ENCODE assay signal across 24 cellular contexts in the genomic region with DNA sequence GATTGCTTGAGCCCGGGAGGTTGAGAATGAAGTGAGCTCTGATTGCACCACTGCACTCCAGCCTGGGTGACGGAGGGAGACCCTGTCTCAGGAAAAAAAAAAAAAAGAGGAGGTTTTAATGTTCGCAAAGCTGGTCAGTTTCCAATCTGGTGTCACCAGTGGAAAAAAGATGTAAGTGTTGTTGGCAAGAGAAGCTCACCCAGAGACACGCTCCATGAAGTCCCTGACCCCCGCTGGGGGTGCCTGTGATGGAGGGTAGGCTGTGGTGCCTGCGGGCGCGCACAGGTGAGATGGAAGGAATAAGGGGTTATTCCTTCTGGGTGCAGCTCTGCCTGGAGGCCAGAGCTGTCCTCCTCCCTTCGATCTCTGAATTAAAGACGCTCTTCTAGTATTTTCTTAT.
DNase-seq lines count a peak whose midpoint lies in the region; TF ChIP-seq lines count a peak whose summit lies in the region.
"Had no signal": no experiment of that assay in that cellular context is flagged by ENCODE, and none has a peak within 500 bp of the region (broad histone marks: within the 10 kb centered on the region; RNA-seq: fewer than 3 reads in every experiment).

No MANE protein-coding gene starts in this region.

- H3K9me3 ChIP-seq in BLaER1 (peaks cover 12% of the 10 kb centered on the region; the same call in 1 of the 2 replicates), colonic mucosa (no peaks in the 10 kb centered on the region), stomach (no peaks in the 10 kb centered on the region)
- H3K9me3 ChIP-seq: Caco-2, psoas muscle had no signal

- H4K20me1 ChIP-seq in BLaER1 (peaks cover 36% of the 10 kb centered on the region), KMS-11 (ENCODE audit: insufficient read depth) (peaks cover 4% of the 10 kb centered on the region; the same call in 1 of the 2 replicates)

- peaks cover 29% of the 10 kb centered on the region for H3K36me3 ChIP-seq in BLaER1
- no peaks in the 10 kb centered on the region for H3K36me3 ChIP-seq in KMS-11 (ENCODE audit: insufficient read depth)
- no peaks in the 10 kb centered on the region for H3K36me3 ChIP-seq in colonic mucosa
- no peaks in the 10 kb centered on the region for H3K36me3 ChIP-seq in stomach

- TF ChIP-seq CTCF in KMS-11 (conservative IDR thresholded peaks at IDR 0.05; ENCODE audit: low read depth, low read length) (no peak), colonic mucosa (IDR thresholded peaks at IDR 0.05) (no peak), stomach (IDR thresholded peaks at IDR 0.05) (no peak), CD14-positive monocyte (IDR thresholded peaks at IDR 0.05) (no peak)

- no peak for TF ChIP-seq POLR2A in stomach (IDR thresholded peaks at IDR 0.05)

- 87 to 95% (median 93%) methylated on average over 10 of the region's 10 CpGs for WGBS in stomach, 5 donors

- H3K27ac ChIP-seq in BLaER1 (peak overlapping the region; percentile 61), KMS-11 (no peak overlapping the region), colonic mucosa (peak overlapping the region; percentile 79), stomach (peak overlapping the region in 3 of 5 donors; percentile 77 to 88 (median 86))
- H3K27ac ChIP-seq: SK-N-MC had no signal

- H3K27me3 ChIP-seq in BLaER1 (no peaks in the 10 kb centered on the region), KMS-11 (ENCODE audit: insufficient read depth, low read depth) (no peaks in the 10 kb centered on the region), colonic mucosa (no peaks in the 10 kb centered on the region), stomach (no peaks in the 10 kb centered on the region)

- peak overlapping the region; percentile 34 for H3K9ac ChIP-seq in BLaER1
- no peak overlapping the region for H3K9ac ChIP-seq in KMS-11
- H3K9ac ChIP-seq in colonic mucosa (ENCODE audit: low read depth in 2 of 2, low read length in 2 of 2), result no peak overlapping the region

- DNase-seq in colonic mucosa (no peak), stomach (no peak), DMS 273 treated with DMSO at 0.1 percent for 48 hours (lab: John Stamatoyannopoulos, UW) (no peak), CD14-positive monocyte (ENCODE audit: low spot score) (no peak)
- DNase-seq in activated CD4-positive, CD25-positive, alpha-beta regulatory T cell (lab: John Stamatoyannopoulos, UW), result no peak
- DNase-seq: activated CD4-positive, alpha-beta memory T cell treated with anti-CD3 and anti-CD28 coated beads for 36 hours; activated CD4-positive, alpha-beta T cell treated with anti-CD3 and anti-CD28 coated beads for 1 hour; activated naive CD4-positive, alpha-beta T cell; activated T-cell treated with anti-CD3 and anti-CD28 coated beads, Interleukin-2, amount 50 U/mL, for 72 hours; Caco-2; dermis blood vessel endothelial cell; foreskin fibroblast; kidney glomerular epithelial cell; naive thymus-derived CD8-positive, alpha-beta T cell; NCI-H226; nucleus accumbens; psoas muscle had no signal

- H3K79me2 ChIP-seq in KMS-11 (ENCODE audit: insufficient read depth, low read depth), result peaks cover 6% of the 10 kb centered on the region; the same call in 1 of the 2 replicates

- peaks cover 23 to 37% of the 10 kb centered on the region in 2 donors for H3K36me3 Mint-ChIP-seq in CD14-positive monocyte
- H3K36me3 Mint-ChIP-seq: activated CD4-positive, alpha-beta memory T cell treated with anti-CD3 and anti-CD28 coated beads for 36 hours; naive thymus-derived CD8-positive, alpha-beta T cell had no signal

- intact Hi-C loops in colonic mucosa (cut with DNase I) (no loop called here), stomach (cut with DNase I; ENCODE audit: low total_unique reads) (no loop called here), CD14-positive monocyte (cut with micrococcal nuclease) (no loop called here)

- H3K27ac Mint-ChIP-seq in CD14-positive monocyte, result peak overlapping the region in 1 of 7 donors; percentile 40
- H3K27ac Mint-ChIP-seq: activated CD4-positive, alpha-beta memory T cell treated with anti-CD3 and anti-CD28 coated beads for 36 hours; activated T-cell treated with anti-CD3 and anti-CD28 coated beads, Interleukin-2, amount 50 U/mL, for 72 hours; naive thymus-derived CD8-positive, alpha-beta T cell; stimulated activated memory B cell treated with anti-CD40 and anti-IgM and Interleukin-4, amounts not matched to agents 10 μg/mL and 1 μg/mL and 100 μg/mL, for 72 hours; T-helper 1 cell treated with Interleukin-12 subunit alpha and Interleukin-12 subunit beta and Interleukin-4 antibody, amounts not matched to agents 30 μg/mL and 1 μg/mL, for 36 hours had no signal

- peaks cover 9% of the 10 kb centered on the region for H3K4me1 Mint-ChIP-seq in CD14-positive monocyte

- H3K4me2 ChIP-seq in BLaER1, result peak overlapping the region; percentile 79
- peak overlapping the region; percentile 81; the same call in 1 of the 2 replicates for H3K4me2 ChIP-seq in KMS-11

- no peak overlapping the region for H3K4me3 Mint-ChIP-seq in CD14-positive monocyte
- H3K4me3 Mint-ChIP-seq: activated CD4-positive, alpha-beta memory T cell treated with anti-CD3 and anti-CD28 coated beads for 36 hours; activated T-cell treated with anti-CD3 and anti-CD28 coated beads, Interleukin-2, amount 50 U/mL, for 72 hours; endodermal cell; naive thymus-derived CD8-positive, alpha-beta T cell; stimulated activated memory B cell treated with anti-CD40 and anti-IgM and Interleukin-4, amounts not matched to agents 10 μg/mL and 1 μg/mL and 100 μg/mL, for 72 hours; T-helper 1 cell treated with Interleukin-12 subunit alpha and Interleukin-12 subunit beta and Interleukin-4 antibody, amounts not matched to agents 30 μg/mL and 1 μg/mL, for 36 hours had no signal

- H2AFZ ChIP-seq in KMS-11 (ENCODE audit: low read depth), result no peak overlapping the region

- H3K4me3 ChIP-seq in BLaER1 (no peak overlapping the region), KMS-11 (IDR thresholded peaks at IDR 0.05; ENCODE audit: insufficient read depth, low read depth, low read length) (no peak overlapping the region), colonic mucosa (no peak overlapping the region), stomach (no peak overlapping the region)
- H3K4me3 ChIP-seq: lung, psoas muscle, SK-N-MC had no signal

- H3K4me1 ChIP-seq in BLaER1, result peaks cover 95% of the 10 kb centered on the region
- H3K4me1 ChIP-seq in KMS-11 (ENCODE audit: low read depth, poor library complexity, severe bottlenecking), result peaks cover 48% of the 10 kb centered on the region
- peaks cover 18% of the 10 kb centered on the region for H3K4me1 ChIP-seq in colonic mucosa
- H3K4me1 ChIP-seq in stomach, result peaks cover 49 to 82% (median 63%) of the 10 kb centered on the region in 4 donors

- no peak for TF ChIP-seq EP300 in stomach (IDR thresholded peaks at IDR 0.05)

- no peaks in the 10 kb centered on the region for H3K9me3 Mint-ChIP-seq in CD14-positive monocyte
- H3K9me3 Mint-ChIP-seq: activated CD4-positive, alpha-beta memory T cell treated with anti-CD3 and anti-CD28 coated beads for 36 hours; activated T-cell treated with anti-CD3 and anti-CD28 coated beads, Interleukin-2, amount 50 U/mL, for 72 hours; naive thymus-derived CD8-positive, alpha-beta T cell; T-helper 1 cell treated with Interleukin-12 subunit alpha and Interleukin-12 subunit beta and Interleukin-4 antibody, amounts not matched to agents 30 μg/mL and 1 μg/mL, for 36 hours had no signal

- peaks cover 0 to 4% (median 0%) of the 10 kb centered on the region in 3 donors for H3K27me3 Mint-ChIP-seq in CD14-positive monocyte (ENCODE audit: low read depth in 3 of 3)
- H3K27me3 Mint-ChIP-seq: activated CD4-positive, alpha-beta memory T cell treated with anti-CD3 and anti-CD28 coated beads for 36 hours; naive thymus-derived CD8-positive, alpha-beta T cell; stimulated activated memory B cell treated with anti-CD40 and anti-IgM and Interleukin-4, amounts not matched to agents 10 μg/mL and 1 μg/mL and 100 μg/mL, for 72 hours had no signal
